Comparison of ENCODE assay signal across 29 cellular contexts in genomic region chr7:25913574-25914224, GRCh38.
A peak's percentile ranks its signal among the peaks of the same experiment; 100 is the strongest.
DNase-seq lines count a peak whose midpoint lies in the region; ATAC-seq and TF ChIP-seq lines count a peak whose summit lies in the region.
"Had no signal": no experiment of that assay in that cellular context is flagged by ENCODE, and none has a peak within 500 bp of the region (broad histone marks: within the 10 kb centered on the region; RNA-seq: fewer than 3 reads in every experiment).

No MANE protein-coding gene starts in this region.

- no peak overlapping the region for H2BK5ac ChIP-seq in mesenchymal stem cell (ENCODE audit: low read depth, low read length, poor library complexity, severe bottlenecking)

- H3K4me1 ChIP-seq in mesenchymal stem cell (ENCODE audit: control insufficient read depth, insufficient read depth, low read depth, low read length) (no peaks in the 10 kb centered on the region), SK-N-SH (ENCODE audit: control insufficient read depth in 1 of 2, insufficient read depth in 2 of 2, low read depth in 1 of 2, low read length in 1 of 2) (no peaks in the 10 kb centered on the region)
- H3K4me1 ChIP-seq: Caco-2, colonic mucosa, esophagus muscularis mucosa had no signal

- H3K36me3 ChIP-seq in mesenchymal stem cell (ENCODE audit: control insufficient read depth in 1 of 2, insufficient read depth in 2 of 2, low read depth in 1 of 2, low read length in 2 of 2), result no peaks in the 10 kb centered on the region
- no peaks in the 10 kb centered on the region for H3K36me3 ChIP-seq in SK-N-SH (replicated peaks in 1 of 2; ENCODE audit: control insufficient read depth in 1 of 2, insufficient read depth in 2 of 2, low read length in 1 of 2)
- H3K36me3 ChIP-seq: colonic mucosa, esophagus muscularis mucosa had no signal

- CTCF ChIA-PET in activated CD4-positive, alpha-beta memory T cell treated with anti-CD3 and anti-CD28 coated beads for 36 hours (lab: Charles Lee), result interaction anchor here (0.9 kb wide), 1 partner anchor 456 kb away, joined by 3 read pairs; no protein-coding TSS in a partner anchor
- CTCF ChIA-PET in activated CD4-positive, alpha-beta memory T cell treated with anti-CD3 and anti-CD28 coated beads, Interleukin-2, amount 10 ng/mL, durations not matched to agents 7 days and 5 days (lab: Charles Lee), result interaction anchor here (1.7 kb wide), 1 partner anchor 18 kb away, joined by 7 read pairs; no protein-coding TSS in a partner anchor
- CTCF ChIA-PET in SK-N-SH (lab: Yijun Ruan, JAX), result interaction anchor here (1.0 to 4.3 kb wide), 3 partner anchors 10 to 773 kb away, joined by 3 to 40 read pairs (median 3); no protein-coding TSS in a partner anchor

- TF ChIP-seq RAD21 in SK-N-SH (IDR thresholded peaks at IDR 0.05; ENCODE audit: low read length), result no peak

- WGBS in mesenchymal stem cell, result 70% methylated on average over 1 of the region's 6 CpGs
- 24% methylated on average over 6 of the region's 6 CpGs for WGBS in SK-N-SH (ENCODE audit: low lambda C conversion rate)

- no peak for TF ChIP-seq CTCF in SK-N-SH (IDR thresholded peaks at IDR 0.05)

- no peak overlapping the region for H3K4me3 Mint-ChIP-seq in activated CD4-positive, alpha-beta memory T cell treated with anti-CD3 and anti-CD28 coated beads for 36 hours
- no peak overlapping the region for H3K4me3 Mint-ChIP-seq in activated CD4-positive, alpha-beta memory T cell treated with anti-CD3 and anti-CD28 coated beads, Interleukin-2, amount 10 ng/mL, durations not matched to agents 7 days and 5 days
- H3K4me3 Mint-ChIP-seq in stimulated activated effector memory CD8-positive, alpha-beta T cell treated with anti-CD3 and anti-CD28 coated beads, Interleukin-12 subunit alpha, Interleukin-12 subunit beta, amount 100 ng/mL, for 72 hours, result no peak overlapping the region
- H3K4me3 Mint-ChIP-seq: activated CD4-positive, alpha-beta T cell treated with anti-CD3 and anti-CD28 coated beads for 36 hours; activated naive CD4-positive, alpha-beta T cell treated with anti-CD3 and anti-CD28 coated beads, Interleukin-2, amount 10 ng/mL, durations not matched to agents 7 days and 5 days; activated T-helper 1 cell treated with anti-CD3 and anti-CD28 coated beads, Interleukin-12 subunit alpha, Interleukin-12 subunit beta, Interleukin-2, Interleukin-4 antibody, amounts not matched to agents 30 ng/mL and 10 ng/mL and 1 ng/mL, durations not matched to agents 14 hours and 24 hours and 36 hours; endodermal cell; stimulated activated memory B cell treated with anti-CD40 and anti-IgM and Interleukin-4, amounts not matched to agents 10 μg/mL and 1 μg/mL and 100 μg/mL, for 72 hours had no signal

- peaks cover 9% of the 10 kb centered on the region for H3K9me3 Mint-ChIP-seq in activated CD4-positive, alpha-beta memory T cell treated with anti-CD3 and anti-CD28 coated beads for 36 hours
- H3K9me3 Mint-ChIP-seq in activated CD4-positive, alpha-beta memory T cell treated with anti-CD3 and anti-CD28 coated beads, Interleukin-2, amount 10 ng/mL, durations not matched to agents 7 days and 5 days, result no peaks in the 10 kb centered on the region
- H3K9me3 Mint-ChIP-seq in stimulated activated effector memory CD8-positive, alpha-beta T cell treated with anti-CD3 and anti-CD28 coated beads, Interleukin-12 subunit alpha, Interleukin-12 subunit beta, amount 100 ng/mL, for 72 hours, result peaks cover 7% of the 10 kb centered on the region

- POLR2A ChIA-PET in activated CD4-positive, alpha-beta memory T cell treated with anti-CD3 and anti-CD28 coated beads for 36 hours (lab: Charles Lee), result no interaction called here
- POLR2A ChIA-PET in activated CD4-positive, alpha-beta memory T cell treated with anti-CD3 and anti-CD28 coated beads, Interleukin-2, amount 10 ng/mL, durations not matched to agents 7 days and 5 days (lab: Charles Lee), result no interaction called here
- POLR2A ChIA-PET in SK-N-SH (lab: Yijun Ruan, JAX), result no interaction called here

- H2BK12ac ChIP-seq in mesenchymal stem cell (ENCODE audit: low read length in 2 of 2), result no peak overlapping the region

- H3K4me3 ChIP-seq in mesenchymal stem cell (ENCODE audit: insufficient read depth in 1 of 2, low read depth in 1 of 2, low read length in 2 of 2), result no peak overlapping the region
- H3K4me3 ChIP-seq in SK-N-SH (ENCODE audit: low read depth in 2 of 2, low read length in 1 of 2), result no peak overlapping the region
- H3K4me3 ChIP-seq: colonic mucosa, esophagus muscularis mucosa, hepatocyte, skin epidermis had no signal

- H4K20me1 ChIP-seq in SK-N-SH (ENCODE audit: insufficient read depth), result no peaks in the 10 kb centered on the region

- H3K27ac ChIP-seq in mesenchymal stem cell (ENCODE audit: low read length, poor library complexity, severe bottlenecking) (no peak overlapping the region), SK-N-SH (ENCODE audit: low read depth in 2 of 2, low read length in 1 of 2) (no peak overlapping the region)
- H3K27ac ChIP-seq: colonic mucosa, esophagus muscularis mucosa, hepatocyte, HL-60, RWPE1, skin epidermis had no signal

- H3K27ac Mint-ChIP-seq in activated CD4-positive, alpha-beta memory T cell treated with anti-CD3 and anti-CD28 coated beads for 36 hours, result no peak overlapping the region
- no peak overlapping the region for H3K27ac Mint-ChIP-seq in activated CD4-positive, alpha-beta memory T cell treated with anti-CD3 and anti-CD28 coated beads, Interleukin-2, amount 10 ng/mL, durations not matched to agents 7 days and 5 days
- no peak overlapping the region for H3K27ac Mint-ChIP-seq in stimulated activated effector memory CD8-positive, alpha-beta T cell treated with anti-CD3 and anti-CD28 coated beads, Interleukin-12 subunit alpha, Interleukin-12 subunit beta, amount 100 ng/mL, for 72 hours
- H3K27ac Mint-ChIP-seq: activated CD4-positive, alpha-beta T cell treated with anti-CD3 and anti-CD28 coated beads for 36 hours; activated naive CD4-positive, alpha-beta T cell treated with anti-CD3 and anti-CD28 coated beads, Interleukin-2, amount 10 ng/mL, durations not matched to agents 7 days and 5 days; activated T-helper 1 cell treated with anti-CD3 and anti-CD28 coated beads, Interleukin-12 subunit alpha, Interleukin-12 subunit beta, Interleukin-2, Interleukin-4 antibody, amounts not matched to agents 30 ng/mL and 10 ng/mL and 1 ng/mL, durations not matched to agents 14 hours and 24 hours and 36 hours; endodermal cell; stimulated activated memory B cell treated with anti-CD40 and anti-IgM and Interleukin-4, amounts not matched to agents 10 μg/mL and 1 μg/mL and 100 μg/mL, for 72 hours had no signal

- peaks cover 10 to 12% of the 10 kb centered on the region in 2 experiments for H3K27me3 ChIP-seq in mesenchymal stem cell (ENCODE audit: control insufficient read depth in 1 of 2, insufficient read depth in 1 of 2, low read length in 2 of 2)
- 0 out of 2 replicates have a peak, but pooled peaks cover 5% of the 10 kb centered on the region for H3K27me3 ChIP-seq in SK-N-SH (ENCODE audit: insufficient read depth)
- H3K27me3 ChIP-seq: colonic mucosa, hepatocyte had no signal

- H2BK15ac ChIP-seq in mesenchymal stem cell (ENCODE audit: low read depth, poor library complexity, severe bottlenecking), result no peak overlapping the region

- peak; percentile 21 for DNase-seq in activated CD4-positive, alpha-beta memory T cell treated with anti-CD3 and anti-CD28 coated beads for 36 hours
- DNase-seq in activated CD4-positive, alpha-beta memory T cell treated with anti-CD3 and anti-CD28 coated beads, Interleukin-2, amount 10 ng/mL, durations not matched to agents 7 days and 5 days, result no peak
- DNase-seq in NCI-H146 treated with DMSO at 0.1 percent for 48 hours (lab: John Stamatoyannopoulos, UW; ENCODE audit: unreplicated experiment) (peak; percentile 91), NCI-H748 (lab: John Stamatoyannopoulos, UW; ENCODE audit: unreplicated experiment) (peak; percentile 73), mesenchymal stem cell (no peak), SK-N-SH (no peak), AG08396 (ENCODE audit: low spot score) (no peak)
- no peak for DNase-seq in stimulated activated effector memory CD8-positive, alpha-beta T cell treated with anti-CD3 and anti-CD28 coated beads, Interleukin-12 subunit alpha, Interleukin-12 subunit beta, amount 100 ng/mL, for 72 hours (ENCODE audit: low spot score in 2 of 2)
- DNase-seq: activated CD4-positive, alpha-beta T cell treated with anti-CD3 and anti-CD28 coated beads for 36 hours; activated naive CD4-positive, alpha-beta T cell treated with anti-CD3 and anti-CD28 coated beads, Interleukin-2, amount 10 ng/mL, durations not matched to agents 7 days and 5 days; amniotic stem cell; Caco-2; colonic mucosa; DND-41; endodermal cell; foreskin melanocyte; HCEC 1CT; NCI-H524; nucleus accumbens; stimulated activated CD4-positive, alpha-beta T cell treated with anti-CD3 and anti-CD28 coated beads, Interleukin-2, amount 100 ng/mL, for 24 hours had no signal

- no peak overlapping the region for H3K23ac ChIP-seq in mesenchymal stem cell (ENCODE audit: low read length in 2 of 2)

- H3K4me2 ChIP-seq in mesenchymal stem cell (ENCODE audit: low read length, poor library complexity, severe bottlenecking) (no peak overlapping the region), SK-N-SH (no peak overlapping the region)
- H3K4me2 ChIP-seq: hepatocyte had no signal

- H3K18ac ChIP-seq in mesenchymal stem cell (ENCODE audit: low read depth in 1 of 2, low read length in 2 of 2), result no peak overlapping the region

- peaks cover 21% of the 10 kb centered on the region for H3K27me3 Mint-ChIP-seq in activated CD4-positive, alpha-beta memory T cell treated with anti-CD3 and anti-CD28 coated beads for 36 hours
- peaks cover 23% of the 10 kb centered on the region for H3K27me3 Mint-ChIP-seq in activated CD4-positive, alpha-beta memory T cell treated with anti-CD3 and anti-CD28 coated beads, Interleukin-2, amount 10 ng/mL, durations not matched to agents 7 days and 5 days

- H3K9me3 ChIP-seq in mesenchymal stem cell (ENCODE audit: control insufficient read depth, low read length) (peaks cover 15% of the 10 kb centered on the region), SK-N-SH (no peaks in the 10 kb centered on the region)
- H3K9me3 ChIP-seq: colonic mucosa had no signal

- peaks cover 11% of the 10 kb centered on the region for H3K36me3 Mint-ChIP-seq in activated CD4-positive, alpha-beta memory T cell treated with anti-CD3 and anti-CD28 coated beads for 36 hours
- H3K36me3 Mint-ChIP-seq in activated CD4-positive, alpha-beta memory T cell treated with anti-CD3 and anti-CD28 coated beads, Interleukin-2, amount 10 ng/mL, durations not matched to agents 7 days and 5 days (ENCODE audit: low read depth), result no peaks in the 10 kb centered on the region
- H3K36me3 Mint-ChIP-seq in stimulated activated effector memory CD8-positive, alpha-beta T cell treated with anti-CD3 and anti-CD28 coated beads, Interleukin-12 subunit alpha, Interleukin-12 subunit beta, amount 100 ng/mL, for 72 hours, result no peaks in the 10 kb centered on the region
- H3K36me3 Mint-ChIP-seq: activated naive CD4-positive, alpha-beta T cell treated with anti-CD3 and anti-CD28 coated beads, Interleukin-2, amount 10 ng/mL, durations not matched to agents 7 days and 5 days had no signal

- no peaks in the 10 kb centered on the region for H3F3A ChIP-seq in SK-N-SH (replicated peaks; ENCODE audit: insufficient read depth)

- H3K9ac ChIP-seq in mesenchymal stem cell (ENCODE audit: low read length) (no peak overlapping the region), SK-N-SH (no peak overlapping the region)

- no peak overlapping the region for H4K91ac ChIP-seq in mesenchymal stem cell (ENCODE audit: low read length)

- no peak for TF ChIP-seq EP300 in SK-N-SH (IDR thresholded peaks at IDR 0.05; ENCODE audit: borderline replicate concordance in 1 of 2, low read depth in 1 of 2, low read length in 1 of 2)

- no peak overlapping the region for H2BK120ac ChIP-seq in mesenchymal stem cell (ENCODE audit: low read depth, low read length)

- intact Hi-C loops in activated CD4-positive, alpha-beta memory T cell treated with anti-CD3 and anti-CD28 coated beads for 36 hours (cut with micrococcal nuclease), result no loop called here

- H3K79me1 ChIP-seq in mesenchymal stem cell (replicated peaks; ENCODE audit: low read length, poor library complexity, severe bottlenecking), result no peaks in the 10 kb centered on the region

- no peaks in the 10 kb centered on the region for H3K79me2 ChIP-seq in SK-N-SH (ENCODE audit: insufficient read depth)
- H3K79me2 ChIP-seq: hepatocyte had no signal

- H3K4ac ChIP-seq in mesenchymal stem cell (ENCODE audit: low read depth in 1 of 2, low read length in 2 of 2), result no peak overlapping the region

- H2AFZ ChIP-seq in mesenchymal stem cell (ENCODE audit: low read depth, low read length) (no peak overlapping the region), SK-N-SH (ENCODE audit: low read depth) (no peak overlapping the region)
- H2AFZ ChIP-seq: hepatocyte had no signal

- no peaks in the 10 kb centered on the region; the same call in 1 of the 2 replicates for H3K9me2 ChIP-seq in SK-N-SH

- H3K14ac ChIP-seq in mesenchymal stem cell (ENCODE audit: low read length in 2 of 2), result no peak overlapping the region

- H2AK5ac ChIP-seq in mesenchymal stem cell (ENCODE audit: low read length, severe bottlenecking), result no peak overlapping the region

- ATAC-seq in stimulated activated effector memory CD8-positive, alpha-beta T cell treated with anti-CD3 and anti-CD28 coated beads, Interleukin-12 subunit alpha, Interleukin-12 subunit beta, amount 100 ng/mL, for 72 hours, result peak; percentile 75
- ATAC-seq: activated CD4-positive, alpha-beta T cell treated with anti-CD3 and anti-CD28 coated beads for 36 hours; HepG2; SK-N-SH treated with all-trans-retinoic acid at 6 μM for 48 hours; stimulated activated memory B cell treated with anti-CD40 and anti-IgM and Interleukin-4, amounts not matched to agents 10 μg/mL and 1 μg/mL and 100 μg/mL, for 72 hours had no signal

- H3K4me1 Mint-ChIP-seq in activated CD4-positive, alpha-beta memory T cell treated with anti-CD3 and anti-CD28 coated beads for 36 hours (ENCODE audit: low read depth), result no peaks in the 10 kb centered on the region
- peaks cover 4% of the 10 kb centered on the region for H3K4me1 Mint-ChIP-seq in activated CD4-positive, alpha-beta memory T cell treated with anti-CD3 and anti-CD28 coated beads, Interleukin-2, amount 10 ng/mL, durations not matched to agents 7 days and 5 days
- H3K4me1 Mint-ChIP-seq in stimulated activated effector memory CD8-positive, alpha-beta T cell treated with anti-CD3 and anti-CD28 coated beads, Interleukin-12 subunit alpha, Interleukin-12 subunit beta, amount 100 ng/mL, for 72 hours, result no peaks in the 10 kb centered on the region
- H3K4me1 Mint-ChIP-seq: activated CD4-positive, alpha-beta T cell treated with anti-CD3 and anti-CD28 coated beads for 36 hours; activated naive CD4-positive, alpha-beta T cell treated with anti-CD3 and anti-CD28 coated beads, Interleukin-2, amount 10 ng/mL, durations not matched to agents 7 days and 5 days; stimulated activated memory B cell treated with anti-CD40 and anti-IgM and Interleukin-4, amounts not matched to agents 10 μg/mL and 1 μg/mL and 100 μg/mL, for 72 hours had no signal

- H4K8ac ChIP-seq in mesenchymal stem cell (ENCODE audit: low read length), result no peak overlapping the region

Comparison
In these comparisons a context has a peak if more than half of its experiments do, and no peak if none do; other contexts are left out.
1. DNase-seq: peak in activated CD4-positive, alpha-beta memory T cell treated with anti-CD3 and anti-CD28 coated beads for 36 hours (single experiment), NCI-H146 treated with DMSO at 0.1 percent for 48 hours (single experiment) and NCI-H748 (single experiment); none in activated CD4-positive, alpha-beta memory T cell treated with anti-CD3 and anti-CD28 coated beads, Interleukin-2, amount 10 ng/mL, durations not matched to agents 7 days and 5 days (single experiment), stimulated activated effector memory CD8-positive, alpha-beta T cell treated with anti-CD3 and anti-CD28 coated beads, Interleukin-12 subunit alpha, Interleukin-12 subunit beta, amount 100 ng/mL, for 72 hours (0 of 2), mesenchymal stem cell (single experiment), SK-N-SH (single experiment) and AG08396 (single experiment).